2 cellular contexts compared by ENCODE assay signal in genomic region chr17:32919875-32920274, GRCh38. TPM values are rescaled to one million over a fixed set of nuclear protein-coding genes. Genes with fewer than 3 reads are reported as not detected.
"Had no signal": no experiment of that assay in that cellular context is flagged by ENCODE, and none has a peak within 500 bp of the region (broad histone marks: within the 10 kb centered on the region; RNA-seq: fewer than 3 reads in every experiment).

No MANE protein-coding gene starts in this region.

RNA-seq across cellular contexts. Expression of gene TMEM98, which starts 8.1 kb away (rescaled TPM):
- total RNA-seq: mononuclear cell had no signal
- polyA plus RNA-seq: immature natural killer cell had no signal
